1 cellular context compared by ENCODE assay signal in genomic region chr16:79882292-79882995, GRCh38.
TF ChIP-seq lines count a peak whose summit lies in the region.

No MANE protein-coding gene starts in this region.

TF ChIP-seq in K562, 482 proteins besides CTCF, POLR2A, EP300 and RAD21 (continued from another document):
- TF ChIP-seq E2F3 (CRISPR knock-in tag; IDR thresholded peaks at IDR 0.05) (no peak), MAFF (IDR thresholded peaks at IDR 0.05; ENCODE audit: low read length) (peak; percentile 85), MAFG (tag; conservative IDR thresholded peaks at IDR 0.05) (peak; percentile 87), EP400 (IDR thresholded peaks at IDR 0.05) (no peak), MAFK (IDR thresholded peaks at IDR 0.05; ENCODE audit: low read length) (peak; percentile 77), C11orf30 (IDR thresholded peaks at IDR 0.05; ENCODE audit: low read depth) (peak; percentile 90), SMARCE1 (IDR thresholded peaks at IDR 0.05) (no peak), CEBPG (CRISPR knock-in tag; IDR thresholded peaks at IDR 0.05) (no peak), CEBPG (tag; conservative IDR thresholded peaks at IDR 0.05 in 1 of 2, IDR thresholded peaks at IDR 0.05 in 1 of 2) (peak in 1 of 2 experiments; percentile 26; a peak in 1 of 4 replicates), FIP1L1 (IDR thresholded peaks at IDR 0.05; ENCODE audit: low read depth, low read length, poor library complexity, severe bottlenecking) (no peak), BMI1 (IDR thresholded peaks at IDR 0.05; ENCODE audit: low read length) (no peak), ZNF324 (CRISPR knock-in tag; IDR thresholded peaks at IDR 0.05) (no peak), ZNF717 (CRISPR knock-in tag; IDR thresholded peaks at IDR 0.05) (no peak), ZNF79 (CRISPR knock-in tag; IDR thresholded peaks at IDR 0.05; ENCODE audit: low read depth) (no peak), CEBPB (tag; IDR thresholded peaks at IDR 0.05) (peak; percentile 69), TAL1 (IDR thresholded peaks at IDR 0.05) (no peak)
- TF ChIP-seq, protein P1, sequence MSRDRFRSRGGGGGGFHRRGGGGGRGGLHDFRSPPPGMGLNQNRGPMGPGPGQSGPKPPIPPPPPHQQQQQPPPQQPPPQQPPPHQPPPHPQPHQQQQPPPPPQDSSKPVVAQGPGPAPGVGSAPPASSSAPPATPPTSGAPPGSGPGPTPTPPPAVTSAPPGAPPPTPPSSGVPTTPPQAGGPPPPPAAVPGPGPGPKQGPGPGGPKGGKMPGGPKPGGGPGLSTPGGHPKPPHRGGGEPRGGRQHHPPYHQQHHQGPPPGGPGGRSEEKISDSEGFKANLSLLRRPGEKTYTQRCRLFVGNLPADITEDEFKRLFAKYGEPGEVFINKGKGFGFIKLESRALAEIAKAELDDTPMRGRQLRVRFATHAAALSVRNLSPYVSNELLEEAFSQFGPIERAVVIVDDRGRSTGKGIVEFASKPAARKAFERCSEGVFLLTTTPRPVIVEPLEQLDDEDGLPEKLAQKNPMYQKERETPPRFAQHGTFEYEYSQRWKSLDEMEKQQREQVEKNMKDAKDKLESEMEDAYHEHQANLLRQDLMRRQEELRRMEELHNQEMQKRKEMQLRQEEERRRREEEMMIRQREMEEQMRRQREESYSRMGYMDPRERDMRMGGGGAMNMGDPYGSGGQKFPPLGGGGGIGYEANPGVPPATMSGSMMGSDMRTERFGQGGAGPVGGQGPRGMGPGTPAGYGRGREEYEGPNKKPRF (IDR thresholded peaks at IDR 0.05; ENCODE audit: low read depth, low read length) = no peak
